Comparison of ENCODE assay signal across 25 cellular contexts in genomic region chr5:96857454-96857853, GRCh38.
"Had no signal": no experiment of that assay in that cellular context is flagged by ENCODE, and none has a peak within 500 bp of the region (broad histone marks: within the 10 kb centered on the region; RNA-seq: fewer than 3 reads in every experiment).

No MANE protein-coding gene starts in this region.

- DNase-seq: activated CD4-positive, alpha-beta T cell treated with anti-CD3 and anti-CD28 coated beads for 4 hours; activated CD8-positive, alpha-beta memory T cell treated with anti-CD3 and anti-CD28 coated beads, Interleukin-2, amount 50 U/mL, for 4 hours; activated CD8-positive, alpha-beta T cell treated with anti-CD3 and anti-CD28 coated beads for 36 hours; activated naive CD4-positive, alpha-beta T cell treated with anti-CD3 and anti-CD28 coated beads, Interleukin-2, amount 50 U/mL, for 16 hours; activated naive CD8-positive, alpha-beta T cell treated with anti-CD3 and anti-CD28 coated beads, Interleukin-2, amount 50 U/mL, for 24 hours; activated T-cell treated with anti-CD3 and anti-CD28 coated beads, Interleukin-2, amount 50 U/mL, for 72 hours; amygdala; MG63; NCI-H1105 treated with DMSO at 0.1 percent for 48 hours; NCI-H187; NCI-H2081 treated with DMSO at 0.1 percent for 48 hours; NCI-H2171; NCI-H2227 treated with DMSO at 0.1 percent for 48 hours; NCI-H446 treated with DMSO at 0.1 percent for 48 hours; NCI-H524 treated with DMSO at 0.1 percent for 48 hours; NCI-H774; T-cell had no signal

- H3K4me3 Mint-ChIP-seq: activated CD8-positive, alpha-beta T cell treated with anti-CD3 and anti-CD28 coated beads for 36 hours; activated naive CD8-positive, alpha-beta T cell treated with anti-CD3 and anti-CD28 coated beads, Interleukin-2, amount 50 U/mL, for 24 hours; activated T-cell treated with anti-CD3 and anti-CD28 coated beads, Interleukin-2, amount 50 U/mL, for 72 hours; central memory CD8-positive, alpha-beta T cell; IgD-negative memory B cell; T-cell had no signal

- ATAC-seq: activated CD4-positive, CD25-positive, alpha-beta regulatory T cell treated with anti-CD3 and anti-CD28 coated beads, Interleukin-2, amount 50 U/mL, for 24 hours; activated CD8-positive, alpha-beta T cell treated with anti-CD3 and anti-CD28 coated beads for 36 hours; activated naive CD8-positive, alpha-beta T cell treated with anti-CD3 and anti-CD28 coated beads, Interleukin-2, amount 50 U/mL, for 24 hours; activated T-cell treated with anti-CD3 and anti-CD28 coated beads, Interleukin-2, amount 50 U/mL, for 72 hours; Right ventricle myocardium inferior; T-cell had no signal

- H3K4me2 ChIP-seq: KMS-11 had no signal

- H3K4me1 Mint-ChIP-seq: activated naive CD8-positive, alpha-beta T cell treated with anti-CD3 and anti-CD28 coated beads, Interleukin-2, amount 50 U/mL, for 24 hours; central memory CD8-positive, alpha-beta T cell had no signal

- H3K9me3 Mint-ChIP-seq: activated CD8-positive, alpha-beta T cell treated with anti-CD3 and anti-CD28 coated beads for 36 hours; activated naive CD8-positive, alpha-beta T cell treated with anti-CD3 and anti-CD28 coated beads, Interleukin-2, amount 50 U/mL, for 24 hours; activated T-cell treated with anti-CD3 and anti-CD28 coated beads, Interleukin-2, amount 50 U/mL, for 72 hours; activated T-helper 2 cell treated with anti-CD3 and anti-CD28 coated beads, Interferon-gamma antibody, Interleukin-2, Interleukin-4, amounts not matched to agents 10 μg/mL and 5 μg/mL and 100 μg/mL, durations not matched to agents 14 hours and 24 hours and 36 hours; brain; central memory CD8-positive, alpha-beta T cell; IgD-negative memory B cell; T-cell had no signal

- H3K36me3 ChIP-seq: MG63 had no signal

- H3K27me3 ChIP-seq: MG63 had no signal

- H3K36me3 Mint-ChIP-seq: brain, IgD-negative memory B cell, T-cell had no signal

- H3K4me3 ChIP-seq: MG63, SK-N-MC had no signal

- H3K9ac ChIP-seq: KMS-11 had no signal

- H3K9me3 ChIP-seq: MG63 had no signal

- H3K27ac ChIP-seq: KMS-11, SK-N-MC had no signal

- H3K27ac Mint-ChIP-seq: activated CD8-positive, alpha-beta T cell treated with anti-CD3 and anti-CD28 coated beads for 36 hours; activated naive CD8-positive, alpha-beta T cell treated with anti-CD3 and anti-CD28 coated beads, Interleukin-2, amount 50 U/mL, for 24 hours; activated T-cell treated with anti-CD3 and anti-CD28 coated beads, Interleukin-2, amount 50 U/mL, for 72 hours; activated T-helper 2 cell treated with anti-CD3 and anti-CD28 coated beads, Interferon-gamma antibody, Interleukin-2, Interleukin-4, amounts not matched to agents 10 μg/mL and 5 μg/mL and 100 μg/mL, durations not matched to agents 14 hours and 24 hours and 36 hours; IgD-negative memory B cell; T-cell had no signal

- H3K27me3 Mint-ChIP-seq: activated CD8-positive, alpha-beta T cell treated with anti-CD3 and anti-CD28 coated beads for 36 hours; activated naive CD8-positive, alpha-beta T cell treated with anti-CD3 and anti-CD28 coated beads, Interleukin-2, amount 50 U/mL, for 24 hours; central memory CD8-positive, alpha-beta T cell; IgD-negative memory B cell; T-cell had no signal
